In the genomic region with DNA sequence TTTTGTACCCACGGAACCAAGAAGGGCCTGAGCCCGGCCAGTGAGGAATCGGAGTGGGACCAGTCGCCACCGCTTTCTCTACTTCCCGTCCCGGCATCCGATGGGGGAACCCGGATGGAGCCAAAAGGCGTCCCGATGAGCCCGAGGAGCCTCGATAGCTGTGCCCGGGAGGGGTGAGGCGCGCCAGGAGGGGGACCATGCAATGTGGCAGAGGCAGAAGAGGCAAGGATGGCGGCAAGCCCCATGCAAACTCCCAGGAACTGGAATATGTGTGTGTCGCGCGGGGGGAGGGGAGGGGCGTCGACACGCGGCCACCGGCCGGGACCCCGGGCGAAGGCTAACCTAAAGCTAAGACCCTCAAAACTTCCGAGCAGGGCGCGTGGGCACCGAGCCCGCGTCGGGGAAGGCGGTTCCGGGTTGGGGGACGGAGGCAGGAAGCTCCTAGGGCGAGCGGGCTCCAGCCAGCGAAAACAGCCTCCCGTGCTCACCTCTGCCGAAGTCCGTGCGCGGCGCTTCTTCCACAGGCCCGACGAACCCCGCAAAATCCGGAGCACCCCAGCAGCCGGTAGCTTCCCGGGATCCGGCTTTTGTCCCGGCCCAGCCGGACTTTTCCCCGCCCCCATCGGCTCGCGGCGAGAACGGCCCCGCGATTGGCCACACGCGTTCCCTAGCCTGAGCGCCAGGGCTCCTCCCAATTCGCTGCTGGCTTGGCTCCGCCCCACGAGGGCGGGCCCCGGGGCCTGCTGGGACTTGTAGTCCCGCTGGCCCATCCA, we compare ENCODE assay signal across 8 cellular contexts.
DNase-seq lines count a peak whose midpoint lies in the region; ATAC-seq lines count a peak whose summit lies in the region.

Gene ACLY (minus strand): TSS at position 560 of the 773 bp plus-strand sequence. CDS start 5,078 bp downstream, outside the sequence.

- peak; percentile 74 for ATAC-seq in GM18873 (IDR thresholded peaks at IDR 0.05; ENCODE audit: low FRiP score, unreplicated experiment)
- peak; percentile 88 for ATAC-seq in HG03139 (IDR thresholded peaks at IDR 0.05; ENCODE audit: unreplicated experiment)

- DNase-seq in ACHN (peak; percentile 99), NCI-H2227 treated with DMSO at 0.1 percent for 48 hours (lab: John Stamatoyannopoulos, UW) (peak; percentile 95), iris pigment epithelial cell (ENCODE audit: low read depth) (peak; percentile 97)
- DNase-seq in activated CD4-positive, CD25-positive, alpha-beta regulatory T cell (lab: John Stamatoyannopoulos, UW), result peak; percentile 84 to 93 (median 89)
- DNase-seq in central memory CD4-positive, alpha-beta T cell, result peak; percentile 92
- DNase-seq in stimulated activated CD4-positive, alpha-beta T cell treated with anti-CD3 and anti-CD28 coated beads, Interleukin-12 subunit alpha, Interleukin-12 subunit beta, amount 100 ng/mL, for 4 hours, result peak; percentile 95

- in situ Hi-C loops in ACHN (cut with HindIII; ENCODE audit: low pct_ligation_motif_present, low pct_unique_long_range_greater_than_20kb, low sequenced_read_pairs), result no loop called here

Comparison
In these comparisons a context has a peak if more than half of its experiments do, and no peak if none do; other contexts are left out.
1. Peak in every context shown above with its lines: DNase-seq and ATAC-seq.